23 cellular contexts compared by ENCODE assay signal in the genomic region with DNA sequence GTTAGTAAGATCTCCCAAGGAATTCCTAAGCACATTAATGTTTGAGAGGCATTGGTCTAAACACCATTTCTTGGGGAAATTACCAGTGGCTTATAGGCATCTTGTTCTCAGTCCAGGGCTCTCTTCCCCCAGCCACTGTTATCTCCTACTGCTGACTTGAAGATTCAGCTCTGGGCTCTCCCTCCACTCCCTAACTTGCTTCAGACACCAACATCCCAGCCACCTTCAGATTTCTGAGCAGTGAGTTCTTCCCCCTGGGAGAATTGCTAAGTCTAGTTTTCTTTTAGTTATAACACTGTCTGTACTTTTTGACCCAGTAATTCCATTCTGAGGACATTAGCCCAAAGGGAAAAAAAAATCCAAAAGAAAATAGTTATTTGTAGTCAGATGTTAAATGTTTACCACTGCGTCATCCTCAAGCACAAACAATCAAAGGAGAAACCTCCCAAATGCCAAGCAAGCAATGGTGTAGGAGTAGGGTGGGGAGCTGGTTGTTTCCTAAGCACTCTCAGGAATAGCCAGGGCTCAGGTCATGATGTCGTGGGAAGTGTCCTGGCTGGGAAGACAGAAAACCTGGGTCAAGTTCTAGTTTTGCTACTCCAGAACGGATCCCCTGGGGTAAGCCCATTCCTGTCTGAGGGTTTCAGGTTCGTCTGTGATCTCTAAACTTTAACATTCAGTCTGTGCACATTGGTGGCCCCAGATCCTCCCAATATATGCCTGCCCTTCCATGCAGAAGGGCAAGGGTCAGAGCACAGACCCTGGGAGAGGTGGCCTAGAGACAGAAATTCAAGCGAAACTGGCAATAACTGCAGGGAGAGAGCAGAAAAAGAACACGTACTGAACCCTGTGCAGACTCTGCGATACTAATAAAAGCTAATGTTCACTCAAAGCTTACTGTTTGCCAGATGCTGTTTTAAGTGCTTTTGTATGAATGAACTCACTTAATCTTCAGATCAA.
DNase-seq lines count a peak whose midpoint lies in the region; TF ChIP-seq lines count a peak whose summit lies in the region.
"Had no signal": no experiment of that assay in that cellular context is flagged by ENCODE, and none has a peak within 500 bp of the region (broad histone marks: within the 10 kb centered on the region; RNA-seq: fewer than 3 reads in every experiment).

No MANE protein-coding gene starts in this region.

- H3K27me3 ChIP-seq in breast epithelium: no peaks in the 10 kb centered on the region
- no peaks in the 10 kb centered on the region for H3K27me3 ChIP-seq in fibroblast of lung (ENCODE audit: control insufficient read depth, insufficient read depth, low read length)
- no peaks in the 10 kb centered on the region for H3K27me3 ChIP-seq in neuronal stem cell (ENCODE audit: control insufficient read depth in 3 of 3, insufficient read depth in 3 of 3, low read depth in 1 of 3, low read length in 3 of 3)
- H3K27me3 ChIP-seq in tibial artery: no peaks in the 10 kb centered on the region
- H3K27me3 ChIP-seq: BLaER1, left lung, Peyer's patch, transverse colon had no signal

- no peak overlapping the region for H2BK15ac ChIP-seq in neuronal stem cell (ENCODE audit: low read length)

- H3K4me1 ChIP-seq in breast epithelium (no peaks in the 10 kb centered on the region), fibroblast of lung (ENCODE audit: control insufficient read depth, extremely low read depth, insufficient read depth, low read length) (no peaks in the 10 kb centered on the region), neuronal stem cell (ENCODE audit: control insufficient read depth in 2 of 2, insufficient read depth in 1 of 2, low read depth in 1 of 2, low read length in 2 of 2) (peaks cover 12 to 24% of the 10 kb centered on the region in 2 donors), tibial artery (peaks cover 0 to 26% (median 13%) of the 10 kb centered on the region in 4 donors)
- H3K4me1 ChIP-seq: A549, left lung, Peyer's patch had no signal

- H3K14ac ChIP-seq in neuronal stem cell (ENCODE audit: low read length): no peak overlapping the region

- H3K9ac ChIP-seq in fibroblast of lung (ENCODE audit: insufficient read depth, low read length) (no peak overlapping the region), neuronal stem cell (ENCODE audit: low read depth, low read length, poor library complexity) (no peak overlapping the region)
- H3K9ac ChIP-seq: BLaER1, KMS-11, SK-N-SH had no signal

- no peak overlapping the region for H3K23ac ChIP-seq in neuronal stem cell (ENCODE audit: low read depth, low read length, poor library complexity)

- H3K36me3 ChIP-seq in breast epithelium (no peaks in the 10 kb centered on the region), fibroblast of lung (ENCODE audit: control insufficient read depth, insufficient read depth, low read length) (no peaks in the 10 kb centered on the region), neuronal stem cell (replicated peaks in 1 of 2; ENCODE audit: control insufficient read depth in 2 of 2, insufficient read depth in 2 of 2, low read length in 2 of 2) (no peaks in the 10 kb centered on the region), tibial artery (no peaks in the 10 kb centered on the region)
- H3K36me3 ChIP-seq: BLaER1, left lung, Peyer's patch, transverse colon had no signal

- H3K27me3 Mint-ChIP-seq in MCF 10A (ENCODE audit: insufficient read depth, unreplicated experiment): no peaks in the 10 kb centered on the region

- H2BK120ac ChIP-seq in neuronal stem cell (ENCODE audit: low read depth, low read length): no peak overlapping the region

- BruUV-seq in MCF 10A (replicated peaks; lab: Mats Ljungman, UMichigan): no TSS peak

- POLR2A ChIA-PET in MCF 10A (lab: Yijun Ruan, JAX): interaction anchor here (0.7 to 1.7 kb wide), 2 partner anchors 31 to 445 kb away, joined by 3 to 6 read pairs; no protein-coding TSS in a partner anchor

- H2AFZ ChIP-seq in fibroblast of lung (ENCODE audit: low read length): peak overlapping the region; percentile 8
- H2AFZ ChIP-seq in neuronal stem cell (ENCODE audit: low read length): peak overlapping the region; percentile 5

- no peak overlapping the region for H3K4me2 ChIP-seq in fibroblast of lung (ENCODE audit: extremely low read depth, insufficient read depth, low read length)
- H3K4me2 ChIP-seq in neuronal stem cell (ENCODE audit: insufficient read depth, low read length, poor library complexity, severe bottlenecking): no peak overlapping the region
- H3K4me2 ChIP-seq: A549, BLaER1, KMS-11, SK-N-SH had no signal

- no peak overlapping the region for H4K8ac ChIP-seq in neuronal stem cell (ENCODE audit: low read depth, low read length)

- H2AK5ac ChIP-seq in neuronal stem cell (ENCODE audit: low read depth, low read length): no peak overlapping the region

- no peak for TF ChIP-seq POLR2A in breast epithelium (IDR thresholded peaks at IDR 0.05)

- H4K20me1 ChIP-seq in fibroblast of lung (ENCODE audit: control insufficient read depth, extremely low read depth, insufficient read depth, low read length): no peaks in the 10 kb centered on the region
- H4K20me1 ChIP-seq: BLaER1 had no signal

- H3K4me1 Mint-ChIP-seq in MCF 10A (ENCODE audit: insufficient read depth, unreplicated experiment): peaks cover 8% of the 10 kb centered on the region

- no peak overlapping the region for H3K4ac ChIP-seq in neuronal stem cell (ENCODE audit: low read length)

- no peaks in the 10 kb centered on the region for H3K36me3 Mint-ChIP-seq in MCF 10A (ENCODE audit: insufficient read depth, unreplicated experiment)

- WGBS in neuronal stem cell (ENCODE audit: extremely low coverage in 2 of 2, insufficient read length in 2 of 2, insufficient replicate concordance in 1 of 2), 2 donors: no CpG with 5 or more reads among the region's 7 CpGs

- no peak for TF ChIP-seq CTCF in breast epithelium (IDR thresholded peaks at IDR 0.05)
- TF ChIP-seq CTCF in MCF 10A (IDR thresholded peaks at IDR 0.05; ENCODE audit: unreplicated experiment): no peak
- no peak for TF ChIP-seq CTCF in fibroblast of lung (conservative IDR thresholded peaks at IDR 0.05 in 1 of 2, IDR thresholded peaks at IDR 0.05 in 1 of 2; ENCODE audit: low read depth in 1 of 2, low read length in 2 of 2)
- no peak for TF ChIP-seq CTCF in tibial artery (IDR thresholded peaks at IDR 0.05)

- H3K4me3 ChIP-seq in breast epithelium: no peak overlapping the region
- no peak overlapping the region for H3K4me3 ChIP-seq in fibroblast of lung (replicated peaks in 1 of 4; ENCODE audit: control extremely low read depth in 1 of 4, insufficient read depth in 1 of 4, low read depth in 3 of 4, low read length in 4 of 4)
- H3K4me3 ChIP-seq in neuronal stem cell (ENCODE audit: low read length in 2 of 2): no peak overlapping the region
- no peak overlapping the region for H3K4me3 ChIP-seq in tibial artery
- H3K4me3 ChIP-seq: A549, BLaER1, left lung, Peyer's patch, transverse colon had no signal

- H2BK12ac ChIP-seq in neuronal stem cell (ENCODE audit: low read length): no peak overlapping the region

- no peak overlapping the region for H2BK5ac ChIP-seq in neuronal stem cell (ENCODE audit: low read length)

- no peaks in the 10 kb centered on the region for H3K79me1 ChIP-seq in neuronal stem cell (ENCODE audit: low read depth, low read length)

- H3K9me3 Mint-ChIP-seq in MCF 10A (ENCODE audit: unreplicated experiment): no peaks in the 10 kb centered on the region

- CTCF ChIA-PET in MCF 10A (lab: Yijun Ruan, JAX): interaction anchor here (0.6 kb wide), 1 partner anchor 136 kb away, joined by 3 read pairs; no protein-coding TSS in a partner anchor

- no peaks in the 10 kb centered on the region for H3K79me2 ChIP-seq in fibroblast of lung (ENCODE audit: control insufficient read depth, insufficient read depth, low read length)

- peak overlapping the region; percentile 27 to 64 for H3K27ac ChIP-seq in breast epithelium
- H3K27ac ChIP-seq in fibroblast of lung (ENCODE audit: insufficient read depth, low read length): no peak overlapping the region
- no peak overlapping the region for H3K27ac ChIP-seq in neuronal stem cell (replicated peaks; ENCODE audit: low read length)
- peak overlapping the region; percentile 48 to 72 for H3K27ac ChIP-seq in tibial artery
- H3K27ac ChIP-seq: A549, BLaER1, KMS-11, left lung had no signal

- H3K18ac ChIP-seq in neuronal stem cell (ENCODE audit: low read length): no peak overlapping the region

- no peak overlapping the region for H4K91ac ChIP-seq in neuronal stem cell (ENCODE audit: low read depth, low read length, poor library complexity)

- H3K4me3 Mint-ChIP-seq in MCF 10A (ENCODE audit: unreplicated experiment): no peak overlapping the region

- H3K27ac Mint-ChIP-seq in MCF 10A (ENCODE audit: low read depth, unreplicated experiment): no peak overlapping the region

- intact Hi-C loops in breast epithelium (cut with DNase I; ENCODE audit: low total_unique reads) (no loop called here), MCF 10A (cut with micrococcal nuclease) (no loop called here), tibial artery (cut with DNase I; ENCODE audit: low total_unique reads) (no loop called here)

- H3K9me3 ChIP-seq in breast epithelium (no peaks in the 10 kb centered on the region), fibroblast of lung (ENCODE audit: control insufficient read depth, insufficient read depth, low read depth, low read length) (no peaks in the 10 kb centered on the region), neuronal stem cell (replicated peaks in 1 of 2; ENCODE audit: control insufficient read depth in 2 of 2, insufficient read depth in 1 of 2, low read depth in 1 of 2, low read length in 2 of 2) (no peaks in the 10 kb centered on the region), tibial artery (no peaks in the 10 kb centered on the region)
- H3K9me3 ChIP-seq: A549, BLaER1, Peyer's patch, transverse colon had no signal

- DNase-seq in breast epithelium (ENCODE audit: low spot score in 2 of 2): no peak
- no peak for DNase-seq in MCF 10A (ENCODE audit: unreplicated experiment)
- DNase-seq in fibroblast of lung (ENCODE audit: low read depth in 2 of 2): no peak
- no peak for DNase-seq in neuronal stem cell (ENCODE audit: low spot score)
- DNase-seq in tibial artery: no peak
- DNase-seq in NCI-H1417 treated with DMSO at 0.1 percent for 48 hours (lab: John Stamatoyannopoulos, UW): no peak
- no peak for DNase-seq in activated CD4-positive, alpha-beta T cell treated with anti-CD3 and anti-CD28 coated beads, Interleukin-2, amount 50 U/mL, for 4 hours
- DNase-seq in stimulated activated CD4-positive, alpha-beta T cell treated with anti-CD3 and anti-CD28 coated beads, Interleukin-4, amount 100 ng/mL, for 4 hours: no peak
- DNase-seq: activated CD4-positive, alpha-beta T cell treated with anti-CD3 and anti-CD28 coated beads for 1 hour; activated effector memory CD4-positive, alpha-beta T cell treated with Interleukin-2 at 50 U/mL for 16 hours; anterior cingulate cortex; Calu3; left lung; NCI-H1092 treated with DMSO at 0.1 percent for 48 hours; NCI-H82; Peyer's patch; SK-N-SH; small intestine; stimulated activated CD8-positive, alpha-beta memory T cell treated with anti-CD3 and anti-CD28 coated beads, Interleukin-4, amount 100 ng/mL, for 48 hours; transverse colon had no signal

Comparison
In these comparisons a context has a peak if more than half of its experiments do, and no peak if none do; other contexts are left out.
1. H3K27ac ChIP-seq: peak in breast epithelium (2 of 2) and tibial artery (2 of 2); none in fibroblast of lung (single experiment) and neuronal stem cell (single experiment).